Comparison of ENCODE assay signal across 8 cellular contexts in the genomic region with DNA sequence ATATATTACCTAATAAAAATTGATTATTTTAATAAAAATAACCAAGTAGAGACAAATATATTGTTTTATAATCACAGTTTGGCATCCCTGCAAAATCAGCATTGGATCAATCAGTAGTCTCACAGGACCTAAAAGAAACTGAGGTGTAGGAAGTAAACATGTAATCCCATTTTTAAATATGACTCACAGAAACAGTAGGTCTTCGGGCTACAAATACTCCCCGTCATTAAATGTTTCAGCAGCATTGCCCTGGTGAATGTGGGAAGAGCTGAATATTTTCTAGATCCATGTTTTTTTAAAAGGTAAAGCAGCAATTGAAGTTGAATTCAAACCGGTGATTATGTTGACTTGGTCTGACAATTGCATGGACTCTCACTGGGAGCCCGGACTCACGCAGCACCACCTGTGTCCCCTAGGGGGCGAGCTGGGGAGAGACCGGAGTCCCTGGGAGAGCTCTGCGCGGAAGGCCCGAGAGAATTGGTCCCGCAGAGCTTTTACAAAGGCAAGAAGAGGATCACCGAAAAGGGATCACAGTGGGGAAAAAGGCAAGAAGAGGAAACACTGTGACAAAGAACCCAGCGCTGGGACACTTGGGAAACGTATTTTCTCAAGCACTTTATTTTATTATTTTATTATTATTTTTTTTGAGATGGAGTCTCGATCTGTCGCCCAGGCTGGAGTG. TPM values are rescaled to one million over a fixed set of nuclear protein-coding genes. Genes with fewer than 3 reads are reported as not detected.
DNase-seq lines count a peak whose midpoint lies in the region; ATAC-seq, FAIRE-seq and TF ChIP-seq lines count a peak whose summit lies in the region.

No MANE protein-coding gene starts in this region.

- intact Hi-C loops in endothelial cell of umbilical vein (cut with micrococcal nuclease), result loop anchor here (1.0 kb wide), 2 partner anchors 16 to 113 kb away; no protein-coding TSS in a partner anchor

- H4K20me1 ChIP-seq in OCI-LY3 (ENCODE audit: insufficient read depth, low read length), result no peaks in the 10 kb centered on the region
- no peaks in the 10 kb centered on the region for H4K20me1 ChIP-seq in endothelial cell of umbilical vein (replicated peaks; ENCODE audit: control insufficient read depth, extremely low read depth, insufficient read depth, low read length)

- FAIRE-seq in endothelial cell of umbilical vein (lab: Jason Lieb, UNC), result peak; percentile 89

- H3K9me3 ChIP-seq in OCI-LY3 (ENCODE audit: insufficient read depth, low read length) (no peaks in the 10 kb centered on the region), endothelial cell of umbilical vein (replicated peaks; ENCODE audit: control insufficient read depth, insufficient read depth, low read length) (no peaks in the 10 kb centered on the region)

- H3K36me3 Mint-ChIP-seq in naive B cell, result peaks cover 0 to 5% of the 10 kb centered on the region in 2 donors
- H3K36me3 Mint-ChIP-seq in stimulated activated memory B cell treated with anti-CD40 and anti-IgM and Interleukin-4, amounts not matched to agents 10 μg/mL and 1 μg/mL and 100 μg/mL, for 72 hours, result no peaks in the 10 kb centered on the region

- DNase-seq in NCI-H2196 (lab: John Stamatoyannopoulos, UW; ENCODE audit: unreplicated experiment) (peak; percentile 16), NCI-H2196 treated with DMSO at 0.1 percent for 48 hours (lab: John Stamatoyannopoulos, UW; ENCODE audit: unreplicated experiment) (no peak), activated T-cell treated with anti-CD3 and anti-CD28 coated beads for 1 hour (ENCODE audit: low read depth) (peak; percentile 89), endothelial cell of umbilical vein (ENCODE audit: low read depth, low spot score) (peak; percentile 79), naive B cell (peak; percentile 80)

- CTCF ChIA-PET in endothelial cell of umbilical vein (lab: Charles Lee), result interaction anchor here (0.7 to 2.7 kb wide), 33 partner anchors 9 to 580 kb away, joined by 3 to 76 read pairs (median 4); a partner anchor contains a TSS

- H3K36me3 ChIP-seq in OCI-LY3 (replicated peaks; ENCODE audit: low read depth, low read length), result no peaks in the 10 kb centered on the region
- H3K36me3 ChIP-seq in endothelial cell of umbilical vein (ENCODE audit: control insufficient read depth in 2 of 2, extremely low read depth in 1 of 2, insufficient read depth in 2 of 2, low read length in 2 of 2), result no peaks in the 10 kb centered on the region

- H3K4me3 Mint-ChIP-seq in naive B cell, result peak overlapping the region in 5 of 8 donors; percentile 56 to 88 (median 85)
- peak overlapping the region; percentile 65 for H3K4me3 Mint-ChIP-seq in stimulated activated memory B cell treated with anti-CD40 and anti-IgM and Interleukin-4, amounts not matched to agents 10 μg/mL and 1 μg/mL and 100 μg/mL, for 72 hours

- no peaks in the 10 kb centered on the region for H3K27me3 ChIP-seq in OCI-LY3 (ENCODE audit: low read depth, low read length)
- peaks cover 0 to 2% of the 10 kb centered on the region in 2 experiments for H3K27me3 ChIP-seq in endothelial cell of umbilical vein (ENCODE audit: control insufficient read depth in 2 of 2, insufficient read depth in 2 of 2, low read length in 2 of 2)

- dilution Hi-C loops in endothelial cell of umbilical vein (cut with MboI; ENCODE audit: extremely low pct_ligation_motif_present, low sequenced_read_pairs), result no loop called here

- H3K9me3 Mint-ChIP-seq in naive B cell, result peaks cover 0 to 3% (median 0%) of the 10 kb centered on the region in 7 donors
- no peaks in the 10 kb centered on the region for H3K9me3 Mint-ChIP-seq in stimulated activated memory B cell treated with anti-CD40 and anti-IgM and Interleukin-4, amounts not matched to agents 10 μg/mL and 1 μg/mL and 100 μg/mL, for 72 hours

- H3K4me2 ChIP-seq in OCI-LY3 (ENCODE audit: low read length) (peak overlapping the region; percentile 87), endothelial cell of umbilical vein (ENCODE audit: insufficient read depth, low read length) (no peak overlapping the region)

- H3K4me3 ChIP-seq in OCI-LY3 (ENCODE audit: low read length) (peak overlapping the region; percentile 66), endothelial cell of umbilical vein (replicated peaks in 1 of 3; ENCODE audit: insufficient read depth in 1 of 3, low read depth in 1 of 3, low read length in 3 of 3) (no peak overlapping the region)

- H3K27ac ChIP-seq in OCI-LY3 (ENCODE audit: low read length) (peak overlapping the region; percentile 72), endothelial cell of umbilical vein (ENCODE audit: insufficient read depth, low read depth, low read length) (no peak overlapping the region)

- peaks cover 81% of the 10 kb centered on the region for H3K4me1 ChIP-seq in OCI-LY3 (ENCODE audit: low read length)
- peaks cover 14% of the 10 kb centered on the region for H3K4me1 ChIP-seq in endothelial cell of umbilical vein (ENCODE audit: control insufficient read depth, extremely low read depth, insufficient read depth, low read length)

- H2AFZ ChIP-seq in OCI-LY3 (ENCODE audit: low read depth, low read length) (no peak overlapping the region), endothelial cell of umbilical vein (ENCODE audit: low read depth, low read length) (peak overlapping the region; percentile 72)

- H3K9me1 ChIP-seq in endothelial cell of umbilical vein (replicated peaks; ENCODE audit: control insufficient read depth, extremely low read depth, insufficient read depth, low read length), result no peaks in the 10 kb centered on the region

- ATAC-seq in HG03097 (IDR thresholded peaks at IDR 0.05; ENCODE audit: low FRiP score, unreplicated experiment) (peak; percentile 40), naive B cell (ENCODE audit: low read depth in 2 of 2) (peak; percentile 44 to 59)
- ATAC-seq in stimulated activated memory B cell treated with anti-CD40 and anti-IgM and Interleukin-4, amounts not matched to agents 10 μg/mL and 1 μg/mL and 100 μg/mL, for 72 hours, result peak; percentile 80

- H3K9ac ChIP-seq in OCI-LY3 (ENCODE audit: low read length), result peak overlapping the region; percentile 58
- no peak overlapping the region for H3K9ac ChIP-seq in endothelial cell of umbilical vein (replicated peaks; ENCODE audit: extremely low read depth, insufficient read depth, low read length)

- BruUV-seq in endothelial cell of umbilical vein (replicated peaks; lab: Mats Ljungman, UMichigan), result no TSS peak

- no peaks in the 10 kb centered on the region for H3K27me3 Mint-ChIP-seq in naive B cell
- H3K27me3 Mint-ChIP-seq in stimulated activated memory B cell treated with anti-CD40 and anti-IgM and Interleukin-4, amounts not matched to agents 10 μg/mL and 1 μg/mL and 100 μg/mL, for 72 hours, result no peaks in the 10 kb centered on the region

- H3K27ac Mint-ChIP-seq in naive B cell, result peak overlapping the region; percentile 72 to 95 (median 86)
- peak overlapping the region; percentile 68 for H3K27ac Mint-ChIP-seq in stimulated activated memory B cell treated with anti-CD40 and anti-IgM and Interleukin-4, amounts not matched to agents 10 μg/mL and 1 μg/mL and 100 μg/mL, for 72 hours

- H3K79me2 ChIP-seq in OCI-LY3 (ENCODE audit: low read length) (no peaks in the 10 kb centered on the region), endothelial cell of umbilical vein (ENCODE audit: control insufficient read depth, insufficient read depth, low read length) (no peaks in the 10 kb centered on the region)

- POLR2A ChIA-PET in endothelial cell of umbilical vein (lab: Charles Lee), result no interaction called here

- TF ChIP-seq CTCF in OCI-LY3 (IDR thresholded peaks at IDR 0.05; ENCODE audit: low read depth, low read length), result peak; percentile 91
- TF ChIP-seq CTCF in endothelial cell of umbilical vein (IDR thresholded peaks at IDR 0.05; ENCODE audit: extremely low read depth in 1 of 2, insufficient read depth in 1 of 2, low read depth in 1 of 2, low read length in 2 of 2), result peak; percentile 98

- TF ChIP-seq POLR2A in endothelial cell of umbilical vein (IDR thresholded peaks at IDR 0.05; ENCODE audit: low read depth, low read length), result no peak

- peaks cover 31 to 68% (median 42%) of the 10 kb centered on the region in 3 donors for H3K4me1 Mint-ChIP-seq in naive B cell
- H3K4me1 Mint-ChIP-seq in stimulated activated memory B cell treated with anti-CD40 and anti-IgM and Interleukin-4, amounts not matched to agents 10 μg/mL and 1 μg/mL and 100 μg/mL, for 72 hours, result peaks cover 62% of the 10 kb centered on the region

TF ChIP-seq in endothelial cell of umbilical vein, 7 proteins besides CTCF, POLR2A, EP300 and RAD21:
- TF ChIP-seq FOS (IDR thresholded peaks at IDR 0.05; ENCODE audit: borderline replicate concordance, insufficient read depth, low read length), result no peak
- TF ChIP-seq POLR2AphosphoS5 (IDR thresholded peaks at IDR 0.05; ENCODE audit: insufficient read depth, low read depth, low read length), result no peak
- no peak for TF ChIP-seq GATA2 (IDR thresholded peaks at IDR 0.05; ENCODE audit: insufficient read depth, insufficient read length, low read depth, low read length)
- no peak for TF ChIP-seq EZH2 (IDR thresholded peaks at IDR 0.05; ENCODE audit: borderline replicate concordance, low read depth, low read length, severe bottlenecking)
- no peak for TF ChIP-seq MYC (IDR thresholded peaks at IDR 0.05; ENCODE audit: low read depth, low read length)
- TF ChIP-seq JUN (IDR thresholded peaks at IDR 0.05; ENCODE audit: borderline replicate concordance, insufficient read depth, insufficient read length, low read depth), result no peak
- TF ChIP-seq, protein P1, sequence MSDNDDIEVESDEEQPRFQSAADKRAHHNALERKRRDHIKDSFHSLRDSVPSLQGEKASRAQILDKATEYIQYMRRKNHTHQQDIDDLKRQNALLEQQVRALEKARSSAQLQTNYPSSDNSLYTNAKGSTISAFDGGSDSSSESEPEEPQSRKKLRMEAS (IDR thresholded peaks at IDR 0.05; ENCODE audit: insufficient read depth, insufficient read length), result no peak

RNA-seq across cellular contexts. Expression of a gene that starts 17.2 kb away (rescaled TPM):
- 52.4 and 57.2 TPM in 2 replicates for total RNA-seq in endothelial cell of umbilical vein
- polyA plus RNA-seq in endothelial cell of umbilical vein (15.9 and 18.8 TPM in 2 replicates), naive B cell (ENCODE audit: low read depth in 6 of 6) (10 to 100 TPM; 53.6 to 88.0 (median 58.7) TPM)
- 19.9 and 26.5 TPM in 2 replicates for polyA plus RNA-seq in endothelial cell of umbilical vein (2011; cell fraction: cytosol; rRNA removed)
- polyA plus RNA-seq in endothelial cell of umbilical vein (2011; cell fraction: nucleus; rRNA removed), result 95.2 and 103 TPM in 2 replicates
- polyA plus RNA-seq in endothelial cell of umbilical vein (2012), result 27.8 and 35.5 TPM in 2 replicates
- polyA minus RNA-seq in endothelial cell of umbilical vein, result 40.0 and 46.1 TPM in 2 replicates
- 19.7 TPM for polyA minus RNA-seq in endothelial cell of umbilical vein (2011; cell fraction: cytosol; rRNA and poly(A)+ RNA removed)
- polyA minus RNA-seq in endothelial cell of umbilical vein (2011; cell fraction: nucleus; rRNA and poly(A)+ RNA removed), result 81.2 and 93.6 TPM in 2 replicates
